Comparison of ENCODE assay signal across 15 cellular contexts in the genomic region with DNA sequence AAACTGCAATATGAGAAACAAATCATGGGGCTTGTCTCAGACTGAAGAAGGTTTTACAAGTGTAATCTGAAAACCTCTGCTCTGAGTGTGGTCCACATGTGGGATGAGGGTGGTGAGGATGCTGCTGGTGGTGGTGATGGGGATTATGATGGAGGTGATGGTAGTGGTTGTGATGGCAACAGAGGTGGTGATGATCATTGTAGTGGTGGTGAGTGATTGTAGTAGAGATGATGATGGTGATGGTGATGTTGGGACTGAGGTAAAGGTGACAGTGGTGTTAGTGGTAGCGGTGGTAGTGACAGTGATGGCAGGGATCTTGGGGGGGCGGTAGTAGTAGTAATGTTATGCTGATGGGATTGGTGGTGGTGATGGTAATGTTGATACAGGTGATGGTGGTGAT.
"Had no signal": no experiment of that assay in that cellular context is flagged by ENCODE, and none has a peak within 500 bp of the region (broad histone marks: within the 10 kb centered on the region; RNA-seq: fewer than 3 reads in every experiment).

No MANE protein-coding gene starts in this region.

- H3K27ac Mint-ChIP-seq: activated CD4-positive, alpha-beta T cell treated with anti-CD3 and anti-CD28 coated beads, Interleukin-2, amount 10 ng/mL, durations not matched to agents 24 days and 14 days; activated naive CD8-positive, alpha-beta T cell treated with anti-CD3 and anti-CD28 coated beads, Interleukin-2, amount 10 ng/mL, durations not matched to agents 7 days and 5 days; activated T-helper 1 cell treated with anti-CD3 and anti-CD28 coated beads, Interleukin-12 subunit alpha, Interleukin-12 subunit beta, Interleukin-2, Interleukin-4 antibody, amounts not matched to agents 30 ng/mL and 10 ng/mL and 1 ng/mL, durations not matched to agents 14 hours and 24 hours and 36 hours; progenitor cell of endocrine pancreas; type B pancreatic cell had no signal

- DNase-seq: activated CD4-positive, alpha-beta T cell treated with anti-CD3 and anti-CD28 coated beads, Interleukin-2, amount 10 ng/mL, durations not matched to agents 24 days and 14 days; activated naive CD8-positive, alpha-beta T cell treated with anti-CD3 and anti-CD28 coated beads, Interleukin-2, amount 10 ng/mL, durations not matched to agents 7 days and 5 days; amygdala; caudate nucleus; cortex of kidney; effector CD4-positive, alpha-beta T cell; esophagus squamous epithelium; kidney; left lung; stimulated activated CD4-positive, alpha-beta T cell treated with anti-CD3 and anti-CD28 coated beads, Interleukin-2, amount 100 ng/mL, for 24 hours; stomach; testis had no signal

- H3K36me3 Mint-ChIP-seq: activated naive CD8-positive, alpha-beta T cell treated with anti-CD3 and anti-CD28 coated beads, Interleukin-2, amount 10 ng/mL, durations not matched to agents 7 days and 5 days; type B pancreatic cell had no signal

- H3K9me3 Mint-ChIP-seq: activated CD4-positive, alpha-beta T cell treated with anti-CD3 and anti-CD28 coated beads, Interleukin-2, amount 10 ng/mL, durations not matched to agents 24 days and 14 days; activated naive CD8-positive, alpha-beta T cell treated with anti-CD3 and anti-CD28 coated beads, Interleukin-2, amount 10 ng/mL, durations not matched to agents 7 days and 5 days; activated T-helper 1 cell treated with anti-CD3 and anti-CD28 coated beads, Interleukin-12 subunit alpha, Interleukin-12 subunit beta, Interleukin-2, Interleukin-4 antibody, amounts not matched to agents 30 ng/mL and 10 ng/mL and 1 ng/mL, durations not matched to agents 14 hours and 24 hours and 36 hours had no signal

- H3K27ac ChIP-seq: esophagus squamous epithelium, left lung, stomach, testis had no signal

- ATAC-seq: left lung had no signal

- H3K4me3 ChIP-seq: esophagus squamous epithelium, left lung, stomach, testis had no signal
